ENCODE assay signal across 20 cellular contexts in genomic region chr9:92463387-92463786, GRCh38. TPM values are rescaled to one million over a fixed set of nuclear protein-coding genes. Genes with fewer than 3 reads are reported as not detected.
A peak's percentile ranks its signal among the peaks of the same experiment; 100 is the strongest.
DNase-seq lines count a peak whose midpoint lies in the region; ATAC-seq and TF ChIP-seq lines count a peak whose summit lies in the region.
"Had no signal": no experiment of that assay in that cellular context is flagged by ENCODE, and none has a peak within 500 bp of the region (broad histone marks: within the 10 kb centered on the region; RNA-seq: fewer than 3 reads in every experiment).

No MANE protein-coding gene starts in this region.

- H3K27ac Mint-ChIP-seq in activated T-helper 17 cell treated with anti-CD3 and anti-CD28 coated beads, Interleukin-2, amount 50 U/mL, for 72 hours, result no peak overlapping the region
- H3K27ac Mint-ChIP-seq in glutamatergic neuron (ENCODE audit: unreplicated experiment), result no peak overlapping the region
- H3K27ac Mint-ChIP-seq: CD14-positive monocyte had no signal

- no peak for TF ChIP-seq CTCF in gastroesophageal sphincter (IDR thresholded peaks at IDR 0.05)
- no peak for TF ChIP-seq CTCF in glutamatergic neuron (IDR thresholded peaks at IDR 0.05; ENCODE audit: partially characterized antibody, unreplicated experiment)

- H3K27me3 Mint-ChIP-seq in activated T-helper 17 cell treated with anti-CD3 and anti-CD28 coated beads, Interleukin-2, amount 50 U/mL, for 72 hours, result no peaks in the 10 kb centered on the region
- H3K27me3 Mint-ChIP-seq in glutamatergic neuron (ENCODE audit: unreplicated experiment), result no peaks in the 10 kb centered on the region

- H3K4me3 ChIP-seq in adipocyte (ENCODE audit: low read length) (peak overlapping the region; percentile 65), gastroesophageal sphincter (no peak overlapping the region), stomach smooth muscle (ENCODE audit: low read length in 2 of 2) (no peak overlapping the region)
- H3K4me3 ChIP-seq: A549, MG63 had no signal

- peak overlapping the region; percentile 74 to 84 (median 80) for H3K27ac ChIP-seq in gastroesophageal sphincter
- peak overlapping the region; percentile 86 for H3K27ac ChIP-seq in stomach smooth muscle (ENCODE audit: low read length)
- H3K27ac ChIP-seq: A549 had no signal

- H3K4me1 ChIP-seq in adipocyte (ENCODE audit: control insufficient read depth, insufficient read depth, low read length), result peaks cover 39% of the 10 kb centered on the region
- H3K4me1 ChIP-seq in gastroesophageal sphincter, result peaks cover 0 to 22% (median 7%) of the 10 kb centered on the region in 3 donors
- H3K4me1 ChIP-seq in stomach smooth muscle (ENCODE audit: control insufficient read depth, insufficient read depth, low read length), result peaks cover 7% of the 10 kb centered on the region

- peak; percentile 15 for DNase-seq in EH (ENCODE audit: low read depth)
- no peak for DNase-seq in adipocyte (ENCODE audit: low read depth)
- DNase-seq in glutamatergic neuron, result no peak
- DNase-seq in NCI-H748 (lab: John Stamatoyannopoulos, UW; ENCODE audit: unreplicated experiment), result no peak
- DNase-seq: COR-L47, DMS53, H7, KBM-7, MG63, NCI-H1105 treated with DMSO at 0.1 percent for 48 hours, NCI-H187, NCI-H446 treated with DMSO at 0.1 percent for 48 hours, NCI-H774 had no signal

- H3K9me3 Mint-ChIP-seq in activated T-helper 17 cell treated with anti-CD3 and anti-CD28 coated beads, Interleukin-2, amount 50 U/mL, for 72 hours, result no peaks in the 10 kb centered on the region
- no peaks in the 10 kb centered on the region for H3K9me3 Mint-ChIP-seq in glutamatergic neuron (ENCODE audit: unreplicated experiment)
- H3K9me3 Mint-ChIP-seq: CD14-positive monocyte had no signal

- no peaks in the 10 kb centered on the region for H3K36me3 ChIP-seq in adipocyte (ENCODE audit: control insufficient read depth, insufficient read depth, low read length, severe bottlenecking)
- H3K36me3 ChIP-seq in gastroesophageal sphincter, result no peaks in the 10 kb centered on the region
- H3K36me3 ChIP-seq in stomach smooth muscle (ENCODE audit: control insufficient read depth in 2 of 2, insufficient read depth in 2 of 2, low read length in 2 of 2), result peaks cover 7 to 13% of the 10 kb centered on the region in 2 donors
- H3K36me3 ChIP-seq: MG63 had no signal

- no peaks in the 10 kb centered on the region for H3K9me3 ChIP-seq in adipocyte (ENCODE audit: control insufficient read depth, low read length)
- no peaks in the 10 kb centered on the region for H3K9me3 ChIP-seq in gastroesophageal sphincter
- no peaks in the 10 kb centered on the region for H3K9me3 ChIP-seq in stomach smooth muscle (ENCODE audit: control insufficient read depth in 2 of 2, low read length in 2 of 2)
- H3K9me3 ChIP-seq: A549, MG63 had no signal

- TF ChIP-seq POLR2A in gastroesophageal sphincter (IDR thresholded peaks at IDR 0.05), result no peak

- no peaks in the 10 kb centered on the region for H3K27me3 ChIP-seq in adipocyte (replicated peaks; ENCODE audit: control insufficient read depth, insufficient read depth, low read length)
- no peaks in the 10 kb centered on the region for H3K27me3 ChIP-seq in gastroesophageal sphincter
- no peaks in the 10 kb centered on the region for H3K27me3 ChIP-seq in stomach smooth muscle (ENCODE audit: control insufficient read depth in 1 of 2, insufficient read depth in 2 of 2, low read length in 2 of 2)
- H3K27me3 ChIP-seq: MG63 had no signal

- no peaks in the 10 kb centered on the region for H3K4me1 Mint-ChIP-seq in activated T-helper 17 cell treated with anti-CD3 and anti-CD28 coated beads, Interleukin-2, amount 50 U/mL, for 72 hours
- no peaks in the 10 kb centered on the region for H3K4me1 Mint-ChIP-seq in glutamatergic neuron (ENCODE audit: low read depth, unreplicated experiment)
- H3K4me1 Mint-ChIP-seq: CD14-positive monocyte had no signal

- TF ChIP-seq EP300 in gastroesophageal sphincter (IDR thresholded peaks at IDR 0.05), result no peak

- H3K36me3 Mint-ChIP-seq in activated T-helper 17 cell treated with anti-CD3 and anti-CD28 coated beads, Interleukin-2, amount 50 U/mL, for 72 hours (ENCODE audit: low read depth), result no peaks in the 10 kb centered on the region
- H3K36me3 Mint-ChIP-seq in glutamatergic neuron (ENCODE audit: unreplicated experiment), result no peaks in the 10 kb centered on the region

- peak overlapping the region; percentile 80 for H3K9ac ChIP-seq in adipocyte (ENCODE audit: low read length)
- H3K9ac ChIP-seq in stomach smooth muscle (ENCODE audit: low read length in 2 of 2), result peak overlapping the region in 1 of 2 donors; percentile 23

- no peak overlapping the region for H3K4me3 Mint-ChIP-seq in activated T-helper 17 cell treated with anti-CD3 and anti-CD28 coated beads, Interleukin-2, amount 50 U/mL, for 72 hours
- no peak overlapping the region for H3K4me3 Mint-ChIP-seq in glutamatergic neuron (ENCODE audit: unreplicated experiment)
- H3K4me3 Mint-ChIP-seq: CD14-positive monocyte had no signal

- ATAC-seq in gastroesophageal sphincter (no peak), HG02623 (IDR thresholded peaks at IDR 0.05; ENCODE audit: unreplicated experiment) (no peak)
- no peak for ATAC-seq in activated T-helper 17 cell treated with anti-CD3 and anti-CD28 coated beads, Interleukin-2, amount 50 U/mL, for 72 hours (replicated peaks)
- ATAC-seq: Right ventricle myocardium inferior had no signal

RNA-seq across cellular contexts. Expression of gene ASPN, which starts 18.9 kb away (rescaled TPM):
- total RNA-seq in gastroesophageal sphincter (10 to 100 TPM in 3 of 4 donors, 1 to 10 TPM in 1; 5.3 to 46.4 (median 27.3) TPM), glutamatergic neuron (ENCODE audit: unreplicated experiment) (not detected)
- total RNA-seq in activated T-helper 17 cell treated with anti-CD3 and anti-CD28 coated beads, Interleukin-2, amount 50 U/mL, for 72 hours, result not detected
- total RNA-seq: H7 had no signal

RNA-seq across cellular contexts. Expression of gene OMD, which starts 39.1 kb away (rescaled TPM):
- 10 to 100 TPM; 11.4 to 45.2 (median 22.2) TPM for total RNA-seq in gastroesophageal sphincter
- total RNA-seq in activated T-helper 17 cell treated with anti-CD3 and anti-CD28 coated beads, Interleukin-2, amount 50 U/mL, for 72 hours, result not detected
- total RNA-seq in glutamatergic neuron (ENCODE audit: unreplicated experiment), result not detected
- total RNA-seq: H7 had no signal

RNA-seq across cellular contexts. Expression of gene OGN, which starts 59.0 kb away (rescaled TPM):
- total RNA-seq in gastroesophageal sphincter, result 100 to 1,000 TPM in 1 of 4 donors, 10 to 100 TPM in 3; 12.9 to 101 (median 30.2) TPM
- under 1 TPM in 1 of 2 donors, not detected in 1; 0.30 TPM for total RNA-seq in activated T-helper 17 cell treated with anti-CD3 and anti-CD28 coated beads, Interleukin-2, amount 50 U/mL, for 72 hours
- not detected for total RNA-seq in glutamatergic neuron (ENCODE audit: unreplicated experiment)
- total RNA-seq: H7 had no signal

Comparison
In these comparisons a context has a peak if more than half of its experiments do, and no peak if none do; other contexts are left out.
1. RNA of gene OMD, which starts 39.1 kb away (total RNA-seq): 11.4 to 45.2 TPM in gastroesophageal sphincter; not detected in activated T-helper 17 cell treated with anti-CD3 and anti-CD28 coated beads, Interleukin-2, amount 50 U/mL, for 72 hours and not detected in glutamatergic neuron (single experiment); every median in the first group is over 10 times any median in the second.
2. RNA of gene OGN, which starts 59.0 kb away (total RNA-seq): 12.9 to 101 TPM in gastroesophageal sphincter; 0.30 TPM in activated T-helper 17 cell treated with anti-CD3 and anti-CD28 coated beads, Interleukin-2, amount 50 U/mL, for 72 hours and not detected in glutamatergic neuron (single experiment); every median in the first group is over 10 times any median in the second.